Comparison of ENCODE assay signal across 27 cellular contexts in genomic region chr15:62708470-62708869, GRCh38.
"Had no signal": no experiment of that assay in that cellular context is flagged by ENCODE, and none has a peak within 500 bp of the region (broad histone marks: within the 10 kb centered on the region; RNA-seq: fewer than 3 reads in every experiment).

No MANE protein-coding gene starts in this region.

- H3K9me3 ChIP-seq: stomach, suprapubic skin, testis, thoracic aorta, thyroid gland, tibial artery, tibial nerve, transverse colon, upper lobe of left lung, upper lobe of right lung, uterus, vagina had no signal

- H3K4me3 Mint-ChIP-seq: stimulated activated memory B cell treated with anti-CD40 and anti-IgM and Interleukin-4, amounts not matched to agents 10 μg/mL and 1 μg/mL and 100 μg/mL, for 72 hours; stimulated activated naive B cell treated with anti-CD40 and anti-IgM and Interleukin-4, amounts not matched to agents 10 μg/mL and 1 μg/mL and 100 μg/mL, for 72 hours; stimulated activated naive CD8-positive, alpha-beta T cell treated with anti-CD3 and anti-CD28 coated beads, Interleukin-15, amount 100 ng/mL, for 72 hours; stimulated activated naive CD8-positive, alpha-beta T cell treated with anti-CD3 and anti-CD28 coated beads, Interleukin-15, Interleukin-2, amounts not matched to agents 100 ng/mL and 50 ng/mL, for 24 hours; type B pancreatic cell had no signal

- H3K36me3 Mint-ChIP-seq: stimulated activated memory B cell treated with anti-CD40 and anti-IgM and Interleukin-4, amounts not matched to agents 10 μg/mL and 1 μg/mL and 100 μg/mL, for 72 hours; stimulated activated naive B cell treated with anti-CD40 and anti-IgM and Interleukin-4, amounts not matched to agents 10 μg/mL and 1 μg/mL and 100 μg/mL, for 72 hours had no signal

- H3K27me3 ChIP-seq: stomach, suprapubic skin, testis, thyroid gland, tibial artery, tibial nerve, transverse colon, upper lobe of left lung, upper lobe of right lung, uterus, vagina had no signal

- H3K9me3 Mint-ChIP-seq: stimulated activated memory B cell treated with anti-CD40 and anti-IgM and Interleukin-4, amounts not matched to agents 10 μg/mL and 1 μg/mL and 100 μg/mL, for 72 hours; stimulated activated naive B cell treated with anti-CD40 and anti-IgM and Interleukin-4, amounts not matched to agents 10 μg/mL and 1 μg/mL and 100 μg/mL, for 72 hours; stimulated activated naive CD8-positive, alpha-beta T cell treated with anti-CD3 and anti-CD28 coated beads, Interleukin-15, amount 100 ng/mL, for 72 hours; stimulated activated naive CD8-positive, alpha-beta T cell treated with anti-CD3 and anti-CD28 coated beads, Interleukin-15, Interleukin-2, amounts not matched to agents 100 ng/mL and 50 ng/mL, for 24 hours; type B pancreatic cell had no signal

- H3K36me3 ChIP-seq: upper lobe of left lung, upper lobe of right lung, uterus had no signal

- DNase-seq: stimulated activated CD4-positive, alpha-beta T cell treated with anti-CD3 and anti-CD28 coated beads, Interleukin-2, amount 100 ng/mL, for 48 hours; stimulated activated CD4-positive, alpha-beta T cell treated with anti-CD3 and anti-CD28 coated beads, Interleukin-4, amount 100 ng/mL, for 1 hour; stimulated activated CD4-positive, alpha-beta T cell treated with anti-CD3 and anti-CD28 coated beads, Interleukin-4, amount 100 ng/mL, for 24 hours; stimulated activated CD4-positive, alpha-beta T cell treated with anti-CD3 and anti-CD28 coated beads, Interleukin-4, amount 100 ng/mL, for 4 hours; stimulated activated CD8-positive, alpha-beta memory T cell treated with anti-CD3 and anti-CD28 coated beads, Interleukin-4, amount 100 ng/mL, for 48 hours; stimulated activated naive B cell treated with anti-CD40 and anti-IgM and Interleukin-4, amounts not matched to agents 10 μg/mL and 1 μg/mL and 100 μg/mL, for 72 hours; stimulated activated naive CD4-positive, alpha-beta T cell; stimulated activated naive CD4-positive, alpha-beta T cell treated with Interleukin-2 at 50 U/mL for 16 hours; stimulated activated naive CD8-positive, alpha-beta T cell treated with anti-CD3 and anti-CD28 coated beads, Interleukin-15, amount 100 ng/mL, for 72 hours; stimulated activated naive CD8-positive, alpha-beta T cell treated with anti-CD3 and anti-CD28 coated beads, Interleukin-15, Interleukin-2, amounts not matched to agents 100 U/mL and 50 U/mL, for 24 hours; stomach; substantia nigra; testis; thyroid gland; tibial artery; transverse colon; trophoblast cell; upper lobe of right lung; uterus had no signal

- H3K27ac ChIP-seq: stomach, suprapubic skin, testis, thoracic aorta, thyroid gland, tibial artery, tibial nerve, transverse colon, upper lobe of left lung, upper lobe of right lung, uterus, vagina had no signal

- H3K27ac Mint-ChIP-seq: stimulated activated memory B cell treated with anti-CD40 and anti-IgM and Interleukin-4, amounts not matched to agents 10 μg/mL and 1 μg/mL and 100 μg/mL, for 72 hours; stimulated activated naive B cell treated with anti-CD40 and anti-IgM and Interleukin-4, amounts not matched to agents 10 μg/mL and 1 μg/mL and 100 μg/mL, for 72 hours; stimulated activated naive CD8-positive, alpha-beta T cell treated with anti-CD3 and anti-CD28 coated beads, Interleukin-15, Interleukin-2, amounts not matched to agents 100 ng/mL and 50 ng/mL, for 24 hours; type B pancreatic cell had no signal

- ATAC-seq: stimulated activated memory B cell treated with anti-CD40 and anti-IgM and Interleukin-4, amounts not matched to agents 10 μg/mL and 1 μg/mL and 100 μg/mL, for 72 hours; stimulated activated naive B cell treated with anti-CD40 and anti-IgM and Interleukin-4, amounts not matched to agents 10 μg/mL and 1 μg/mL and 100 μg/mL, for 72 hours; stimulated activated naive CD8-positive, alpha-beta T cell treated with anti-CD3 and anti-CD28 coated beads, Interleukin-15, amount 100 ng/mL, for 72 hours; stimulated activated naive CD8-positive, alpha-beta T cell treated with anti-CD3 and anti-CD28 coated beads, Interleukin-15, Interleukin-2, amounts not matched to agents 100 U/mL and 50 U/mL, for 24 hours; upper lobe of right lung had no signal

- H3K4me3 ChIP-seq: stomach, suprapubic skin, testis, thoracic aorta, thyroid gland, tibial artery, tibial nerve, transverse colon, upper lobe of left lung, upper lobe of right lung, uterus, vagina had no signal

- H3K4me1 ChIP-seq: stomach, suprapubic skin, testis, thyroid gland, transverse colon, upper lobe of left lung, upper lobe of right lung, uterus, vagina had no signal

- H3K27me3 Mint-ChIP-seq: stimulated activated memory B cell treated with anti-CD40 and anti-IgM and Interleukin-4, amounts not matched to agents 10 μg/mL and 1 μg/mL and 100 μg/mL, for 72 hours; stimulated activated naive B cell treated with anti-CD40 and anti-IgM and Interleukin-4, amounts not matched to agents 10 μg/mL and 1 μg/mL and 100 μg/mL, for 72 hours; stimulated activated naive CD8-positive, alpha-beta T cell treated with anti-CD3 and anti-CD28 coated beads, Interleukin-15, amount 100 ng/mL, for 72 hours; stimulated activated naive CD8-positive, alpha-beta T cell treated with anti-CD3 and anti-CD28 coated beads, Interleukin-15, Interleukin-2, amounts not matched to agents 100 ng/mL and 50 ng/mL, for 24 hours; type B pancreatic cell had no signal
